1 cellular context compared by ENCODE assay signal in the genomic region with DNA sequence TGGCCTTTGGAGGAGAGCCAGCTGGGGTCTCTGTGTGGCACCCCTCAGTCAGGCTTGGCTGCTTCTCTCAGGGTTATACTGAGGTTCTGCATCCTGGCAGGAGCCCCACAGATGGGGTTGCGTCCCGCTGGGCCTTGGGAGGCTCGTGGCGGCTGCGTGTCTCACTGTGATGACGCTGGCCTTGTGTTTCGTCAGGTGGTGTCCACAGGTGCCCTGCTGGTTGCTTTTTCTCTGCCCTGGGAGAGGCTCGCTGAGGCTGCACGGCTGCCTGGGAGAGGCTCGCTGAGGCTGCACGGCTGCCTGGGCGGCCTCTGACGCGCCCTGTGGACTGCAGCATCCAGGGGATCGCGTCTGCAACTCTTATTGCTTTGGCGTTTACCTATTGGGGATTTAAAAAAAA.
TF ChIP-seq lines count a peak whose summit lies in the region.

No MANE protein-coding gene starts in this region.

TF ChIP-seq in HepG2, 621 proteins besides CTCF, POLR2A, EP300 and RAD21:
- TF ChIP-seq AGO2 (optimal IDR thresholded peaks at IDR 0.05; ENCODE audit: low read depth, low read length) (peak; percentile 20), RBM22 (optimal IDR thresholded peaks at IDR 0.05; ENCODE audit: low read length) (peak; percentile 48), RFXANK (CRISPR knock-in tag; IDR thresholded peaks at IDR 0.05) (no peak)
- TF ChIP-seq, protein P1, sequence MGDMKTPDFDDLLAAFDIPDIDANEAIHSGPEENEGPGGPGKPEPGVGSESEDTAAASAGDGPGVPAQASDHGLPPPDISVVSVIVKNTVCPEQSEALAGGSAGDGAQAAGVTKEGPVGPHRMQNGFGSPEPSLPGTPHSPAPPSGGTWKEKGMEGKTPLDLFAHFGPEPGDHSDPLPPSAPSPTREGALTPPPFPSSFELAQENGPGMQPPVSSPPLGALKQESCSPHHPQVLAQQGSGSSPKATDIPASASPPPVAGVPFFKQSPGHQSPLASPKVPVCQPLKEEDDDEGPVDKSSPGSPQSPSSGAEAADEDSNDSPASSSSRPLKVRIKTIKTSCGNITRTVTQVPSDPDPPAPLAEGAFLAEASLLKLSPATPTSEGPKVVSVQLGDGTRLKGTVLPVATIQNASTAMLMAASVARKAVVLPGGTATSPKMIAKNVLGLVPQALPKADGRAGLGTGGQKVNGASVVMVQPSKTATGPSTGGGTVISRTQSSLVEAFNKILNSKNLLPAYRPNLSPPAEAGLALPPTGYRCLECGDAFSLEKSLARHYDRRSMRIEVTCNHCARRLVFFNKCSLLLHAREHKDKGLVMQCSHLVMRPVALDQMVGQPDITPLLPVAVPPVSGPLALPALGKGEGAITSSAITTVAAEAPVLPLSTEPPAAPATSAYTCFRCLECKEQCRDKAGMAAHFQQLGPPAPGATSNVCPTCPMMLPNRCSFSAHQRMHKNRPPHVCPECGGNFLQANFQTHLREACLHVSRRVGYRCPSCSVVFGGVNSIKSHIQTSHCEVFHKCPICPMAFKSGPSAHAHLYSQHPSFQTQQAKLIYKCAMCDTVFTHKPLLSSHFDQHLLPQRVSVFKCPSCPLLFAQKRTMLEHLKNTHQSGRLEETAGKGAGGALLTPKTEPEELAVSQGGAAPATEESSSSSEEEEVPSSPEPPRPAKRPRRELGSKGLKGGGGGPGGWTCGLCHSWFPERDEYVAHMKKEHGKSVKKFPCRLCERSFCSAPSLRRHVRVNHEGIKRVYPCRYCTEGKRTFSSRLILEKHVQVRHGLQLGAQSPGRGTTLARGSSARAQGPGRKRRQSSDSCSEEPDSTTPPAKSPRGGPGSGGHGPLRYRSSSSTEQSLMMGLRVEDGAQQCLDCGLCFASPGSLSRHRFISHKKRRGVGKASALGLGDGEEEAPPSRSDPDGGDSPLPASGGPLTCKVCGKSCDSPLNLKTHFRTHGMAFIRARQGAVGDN (CRISPR knock-in tag; IDR thresholded peaks at IDR 0.05) = peak; percentile 3; the same call in 1 of the 2 replicates
TF ChIP-seq in HepG2: peak in this region for 3.
